1 cellular context compared by ENCODE assay signal in genomic region chr10:119203006-119203405, GRCh38.
TF ChIP-seq lines count a peak whose summit lies in the region.

No MANE protein-coding gene starts in this region.

TF ChIP-seq in IMR-90, 13 proteins besides CTCF, POLR2A, EP300 and RAD21:
- TF ChIP-seq USF2 (IDR thresholded peaks at IDR 0.05; ENCODE audit: low read depth, low read length) (no peak), NFE2L2 (IDR thresholded peaks at IDR 0.05; ENCODE audit: low read depth, low read length) (no peak), FOS (IDR thresholded peaks at IDR 0.05; ENCODE audit: low read depth, low read length) (peak; percentile 12; the same call in 1 of the 2 replicates), MXI1 (IDR thresholded peaks at IDR 0.05; ENCODE audit: borderline replicate concordance, low read depth, low read length) (no peak), RCOR1 (IDR thresholded peaks at IDR 0.05; ENCODE audit: insufficient replicate concordance, low read length) (no peak)
